In genomic region chr20:53723045-53723444, GRCh38 we compare ENCODE assay signal across 19 cellular contexts.
"Had no signal": no experiment of that assay in that cellular context is flagged by ENCODE, and none has a peak within 500 bp of the region (broad histone marks: within the 10 kb centered on the region; RNA-seq: fewer than 3 reads in every experiment).

No MANE protein-coding gene starts in this region.

- H3K4me3 Mint-ChIP-seq: mesothelial cell of epicardium; natural killer cell; neural crest cell; stimulated activated naive B cell treated with anti-CD40 and anti-IgM and Interleukin-4, amounts not matched to agents 10 μg/mL and 1 μg/mL and 100 μg/mL, for 72 hours; stimulated activated naive CD8-positive, alpha-beta T cell treated with anti-CD3 and anti-CD28 coated beads, Interleukin-15, amount 100 ng/mL, for 72 hours had no signal

- DNase-seq: cortex of kidney; dorsolateral prefrontal cortex; effector CD8-positive, alpha-beta T cell; gastrocnemius medialis; heart right ventricle; islet precursor cell; natural killer cell; spleen; stimulated activated CD4-positive, alpha-beta T cell treated with anti-CD3 and anti-CD28 coated beads, Interleukin-15, amount 100 ng/mL, for 24 hours; stimulated activated CD4-positive, alpha-beta T cell treated with anti-CD3 and anti-CD28 coated beads, Interleukin-1b, Interleukin-23, amount 100 ng/mL, for 48 hours; stimulated activated CD4-positive, alpha-beta T cell treated with anti-CD3 and anti-CD28 coated beads, Interleukin-4, amount 100 ng/mL, for 24 hours; stimulated activated naive B cell treated with anti-CD40 and anti-IgM and Interleukin-4, amounts not matched to agents 10 μg/mL and 1 μg/mL and 100 μg/mL, for 72 hours; stimulated activated naive CD8-positive, alpha-beta T cell treated with anti-CD3 and anti-CD28 coated beads, Interleukin-15, amount 100 ng/mL, for 72 hours; substantia nigra had no signal

- ATAC-seq: esophagus mucosa; gastrocnemius medialis; heart right ventricle; left lobe of liver; natural killer cell; sciatic nerve; stimulated activated naive B cell treated with anti-CD40 and anti-IgM and Interleukin-4, amounts not matched to agents 10 μg/mL and 1 μg/mL and 100 μg/mL, for 72 hours; stimulated activated naive CD8-positive, alpha-beta T cell treated with anti-CD3 and anti-CD28 coated beads, Interleukin-15, amount 100 ng/mL, for 72 hours had no signal

- H3K27ac Mint-ChIP-seq: mesothelial cell of epicardium, natural killer cell had no signal

- H3K36me3 Mint-ChIP-seq: mesothelial cell of epicardium, natural killer cell had no signal

- H3K9me3 Mint-ChIP-seq: mesothelial cell of epicardium, natural killer cell, neural crest cell had no signal

- H3K27me3 Mint-ChIP-seq: stimulated activated naive B cell treated with anti-CD40 and anti-IgM and Interleukin-4, amounts not matched to agents 10 μg/mL and 1 μg/mL and 100 μg/mL, for 72 hours; stimulated activated naive CD8-positive, alpha-beta T cell treated with anti-CD3 and anti-CD28 coated beads, Interleukin-15, amount 100 ng/mL, for 72 hours had no signal
